ENCODE assay signal across 1 cellular context in the genomic region with DNA sequence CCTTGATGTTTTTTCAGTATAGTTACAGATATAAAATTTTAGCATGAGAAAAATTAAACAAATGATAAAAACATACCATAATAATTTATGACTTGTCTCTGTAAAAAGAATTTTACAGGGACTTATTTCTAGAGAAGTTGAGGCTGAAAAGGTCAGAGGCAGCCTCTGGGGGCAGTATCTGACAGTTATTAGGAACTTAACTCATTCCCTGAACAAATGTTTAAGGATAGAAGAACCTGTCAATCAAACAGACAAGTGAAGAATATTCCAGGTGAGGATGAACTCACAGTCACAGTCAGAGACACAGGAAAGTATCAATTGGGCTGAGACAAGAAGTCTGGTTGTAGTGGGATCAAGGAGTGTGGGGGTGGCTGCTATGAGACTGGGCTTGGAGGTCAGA.
TF ChIP-seq lines count a peak whose summit lies in the region.

No MANE protein-coding gene starts in this region.

TF ChIP-seq in H1, 55 proteins besides CTCF, POLR2A, EP300 and RAD21:
- TF ChIP-seq CTBP2 (IDR thresholded peaks at IDR 0.05; ENCODE audit: borderline replicate concordance, insufficient read depth, insufficient read length, low read length), result no peak
- TF ChIP-seq SAP30 (IDR thresholded peaks at IDR 0.05; ENCODE audit: insufficient read depth, insufficient replicate concordance, low read length), result no peak
- no peak for TF ChIP-seq RNF2 (IDR thresholded peaks at IDR 0.05; ENCODE audit: borderline replicate concordance, low read depth, low read length, missing control alignments, poor library complexity, severe bottlenecking)
- no peak for TF ChIP-seq NANOG (IDR thresholded peaks at IDR 0.05; ENCODE audit: insufficient read depth, low read depth, low read length, poor library complexity, severe bottlenecking)
- no peak for TF ChIP-seq SIN3A (conservative IDR thresholded peaks at IDR 0.05 in 1 of 2, IDR thresholded peaks at IDR 0.05 in 1 of 2; ENCODE audit: low read depth in 1 of 2, low read length in 2 of 2)
- no peak for TF ChIP-seq TAF1 (IDR thresholded peaks at IDR 0.05; ENCODE audit: low read depth, low read length)
